11 cellular contexts compared by ENCODE assay signal in the genomic region with DNA sequence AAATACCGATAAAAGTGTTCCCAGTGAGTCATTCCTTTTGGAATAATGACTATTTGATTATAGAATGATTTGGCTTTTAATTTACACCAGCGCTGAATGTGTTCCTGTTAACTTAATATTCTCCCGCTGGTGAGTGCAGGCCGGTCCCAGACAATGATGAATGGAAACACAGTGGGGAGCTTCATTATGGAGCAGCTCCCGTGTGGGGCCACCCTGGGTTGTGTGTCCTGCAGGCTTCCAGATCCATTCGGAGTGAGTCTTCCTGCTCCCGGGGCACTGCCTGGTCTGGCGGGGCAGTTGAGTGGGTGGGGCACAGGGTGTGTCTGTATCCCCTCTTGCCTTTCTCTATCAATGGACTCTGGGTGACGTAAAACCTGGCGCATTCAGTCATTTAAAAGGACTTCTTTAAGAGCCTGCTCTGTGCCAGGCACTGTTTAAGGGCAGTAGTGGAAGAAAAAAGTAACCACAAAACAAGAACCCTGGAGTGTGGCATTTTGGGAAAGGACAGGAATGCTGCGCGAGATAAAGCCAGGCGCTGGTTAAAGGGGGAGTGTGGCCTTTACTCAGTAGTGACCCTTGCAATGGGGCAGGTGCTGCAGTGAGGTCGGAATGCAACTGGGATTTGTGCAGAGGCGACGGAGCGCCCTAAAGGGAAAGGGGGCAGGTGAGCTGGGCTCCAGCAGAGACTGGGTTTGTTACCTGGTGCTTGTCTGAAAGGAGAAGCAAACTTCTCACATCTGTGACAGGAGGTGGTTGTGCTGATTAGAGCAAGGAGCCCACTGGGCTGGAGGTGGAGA.
"Had no signal": no experiment of that assay in that cellular context is flagged by ENCODE, and none has a peak within 500 bp of the region (broad histone marks: within the 10 kb centered on the region; RNA-seq: fewer than 3 reads in every experiment).

No MANE protein-coding gene starts in this region.

- H3K36me3 ChIP-seq: lower lobe of right lung, tibial nerve, WERI-Rb-1 had no signal

- H3K4me1 ChIP-seq: lower lobe of right lung, tibial nerve had no signal

- ATAC-seq: lower lobe of right lung; stimulated activated naive CD8-positive, alpha-beta T cell treated with anti-CD3 and anti-CD28 coated beads, Interleukin-15, Interleukin-2, amounts not matched to agents 100 U/mL and 50 U/mL, for 24 hours had no signal

- H3K27me3 ChIP-seq: hepatocyte, tibial nerve had no signal

- H2AFZ ChIP-seq: hepatocyte had no signal

- H3K79me2 ChIP-seq: hepatocyte had no signal

- H3K27ac ChIP-seq: lower lobe of right lung, tibial nerve, WERI-Rb-1 had no signal

- H3K4me3 ChIP-seq: hepatocyte, lower lobe of right lung, tibial nerve had no signal

- H3K9me3 ChIP-seq: lower lobe of right lung had no signal

- DNase-seq: activated CD4-positive, alpha-beta T cell treated with anti-CD3 and anti-CD28 coated beads, Interleukin-2, amount 50 U/mL, for 4 hours; activated T-cell treated with anti-CD3 and anti-CD28 coated beads for 4 hours; effector memory CD4-positive, alpha-beta T cell; lower lobe of right lung; nephron progenitor cell; stimulated activated CD4-positive, alpha-beta T cell treated with anti-CD3 and anti-CD28 coated beads, Interleukin-12 subunit alpha, Interleukin-12 subunit beta, amount 100 ng/mL, for 4 hours; stimulated activated CD4-positive, alpha-beta T cell treated with anti-CD3 and anti-CD28 coated beads, Interleukin-1b, Interleukin-23, amount 100 ng/mL, for 48 hours; stimulated activated naive CD8-positive, alpha-beta T cell treated with anti-CD3 and anti-CD28 coated beads, Interleukin-15, Interleukin-2, amounts not matched to agents 100 U/mL and 50 U/mL, for 24 hours; WERI-Rb-1 had no signal
